In the genomic region with DNA sequence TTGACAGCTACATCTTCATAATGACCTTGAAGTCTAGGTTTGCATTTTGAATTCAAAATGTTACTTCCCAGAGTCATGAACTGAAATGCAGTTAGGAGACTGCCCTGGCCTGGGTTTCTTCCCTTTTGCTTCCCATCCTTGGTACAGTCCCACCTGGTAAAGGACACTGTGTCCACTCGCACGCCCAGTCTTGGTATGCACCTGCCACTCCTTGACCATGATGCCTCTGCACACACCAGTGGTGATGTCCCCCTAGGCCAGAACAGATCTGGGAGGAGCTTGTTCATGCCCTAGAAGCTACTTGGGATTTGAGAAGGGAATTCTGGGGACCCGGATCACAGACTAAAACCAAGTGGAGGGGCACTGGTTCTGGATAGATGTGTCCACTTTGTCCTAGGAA, we compare ENCODE assay signal across 19 cellular contexts. TPM values are rescaled to one million over a fixed set of nuclear protein-coding genes. Genes with fewer than 3 reads are reported as not detected.
A peak's percentile ranks its signal among the peaks of the same experiment; 100 is the strongest.
DNase-seq lines count a peak whose midpoint lies in the region; ATAC-seq, FAIRE-seq and TF ChIP-seq lines count a peak whose summit lies in the region.
"Had no signal": no experiment of that assay in that cellular context is flagged by ENCODE, and none has a peak within 500 bp of the region (broad histone marks: within the 10 kb centered on the region; RNA-seq: fewer than 3 reads in every experiment).

No MANE protein-coding gene starts in this region.

- WGBS in heart right ventricle, 2 donors: 86 to 89% methylated on average over 3 of the region's 3 CpGs
- WGBS in transverse colon (ENCODE audit: low coverage in 1 of 2), 2 donors: 80 to 98% methylated on average over 2 to 3 of the region's 3 CpGs

- CTCF ChIA-PET in RWPE1 (lab: Yijun Ruan, JAX): no interaction called here

- TF ChIP-seq EP300 in transverse colon (IDR thresholded peaks at IDR 0.05; ENCODE audit: low read depth): no peak

- H3K27ac ChIP-seq in left ventricle myocardium inferior (replicated peaks): no peak overlapping the region
- peak overlapping the region in 5 of 10 donors; percentile 36 to 83 (median 79) for H3K27ac ChIP-seq in heart right ventricle
- H3K27ac ChIP-seq in RWPE1: peak overlapping the region; percentile 50
- H3K27ac ChIP-seq in keratinocyte (ENCODE audit: control insufficient read depth, insufficient read depth, low read length): peak overlapping the region; percentile 88
- H3K27ac ChIP-seq in transverse colon: no peak overlapping the region
- H3K27ac ChIP-seq in SJCRH30: no peak overlapping the region

- no peak for ATAC-seq in heart right ventricle
- ATAC-seq in GM21447 (IDR thresholded peaks at IDR 0.05; ENCODE audit: unreplicated experiment): no peak
- ATAC-seq: CD8-positive, alpha-beta T cell; HepG2 had no signal

- intact Hi-C loops in left ventricle myocardium inferior (cut with micrococcal nuclease): no loop called here
- intact Hi-C loops in heart right ventricle (cut with DNase I): loop anchor here in 5 of 10 donors (5.0 to 10.0 kb wide), 4 partner anchors 88 to 178 kb away; no protein-coding TSS in a partner anchor
- intact Hi-C loops in transverse colon (cut with DNase I; ENCODE audit: low total_unique reads): no loop called here

- no peaks in the 10 kb centered on the region for H3K9me3 ChIP-seq in left ventricle myocardium inferior (replicated peaks)
- H3K9me3 ChIP-seq in heart right ventricle: no peaks in the 10 kb centered on the region
- H3K9me3 ChIP-seq in keratinocyte (ENCODE audit: control insufficient read depth, low read depth, low read length): no peaks in the 10 kb centered on the region
- H3K9me3 ChIP-seq in transverse colon: no peaks in the 10 kb centered on the region
- no peaks in the 10 kb centered on the region for H3K9me3 ChIP-seq in SJCRH30 (replicated peaks)
- H3K9me3 ChIP-seq: BE2C had no signal

- peak overlapping the region; percentile 73 for H3K4me3 ChIP-seq in left ventricle myocardium inferior
- H3K4me3 ChIP-seq in heart right ventricle: no peak overlapping the region
- H3K4me3 ChIP-seq in keratinocyte (ENCODE audit: control insufficient read depth in 2 of 3, extremely low read depth in 1 of 3, insufficient read depth in 2 of 3, low read depth in 1 of 3, low read length in 3 of 3): peak overlapping the region in 1 of 3 experiments; percentile 9
- H3K4me3 ChIP-seq in transverse colon: no peak overlapping the region
- no peak overlapping the region for H3K4me3 ChIP-seq in SJCRH30
- H3K4me3 ChIP-seq: GM12878 had no signal

- FAIRE-seq in keratinocyte (lab: Jason Lieb, UNC): no peak
- FAIRE-seq: GM12878, HepG2 had no signal

- no peak overlapping the region for H3K9ac ChIP-seq in keratinocyte (ENCODE audit: control insufficient read depth, extremely low read depth, insufficient read depth, low read length)

- TF ChIP-seq POLR2A in transverse colon (IDR thresholded peaks at IDR 0.05): no peak

- H3K4me2 ChIP-seq in keratinocyte (ENCODE audit: control insufficient read depth, extremely low read depth, insufficient read depth, low read depth, low read length): peak overlapping the region; percentile 97

- TF ChIP-seq CTCF in left ventricle myocardium inferior (IDR thresholded peaks at IDR 0.05; ENCODE audit: borderline replicate concordance): no peak
- no peak for TF ChIP-seq CTCF in heart right ventricle (IDR thresholded peaks at IDR 0.05)
- no peak for TF ChIP-seq CTCF in RWPE1 (conservative IDR thresholded peaks at IDR 0.05; ENCODE audit: low read depth)
- no peak for TF ChIP-seq CTCF in keratinocyte (optimal IDR thresholded peaks at IDR 0.05 in 1 of 3, IDR thresholded peaks at IDR 0.05 in 1 of 3, conservative IDR thresholded peaks at IDR 0.05 in 1 of 3; ENCODE audit: extremely low read depth in 1 of 3, insufficient read depth in 2 of 3, low read length in 3 of 3)
- no peak for TF ChIP-seq CTCF in transverse colon (IDR thresholded peaks at IDR 0.05)

- H3K36me3 ChIP-seq in left ventricle myocardium inferior (no peaks in the 10 kb centered on the region), heart right ventricle (no peaks in the 10 kb centered on the region), keratinocyte (ENCODE audit: control insufficient read depth in 2 of 2, extremely low read depth in 1 of 2, insufficient read depth in 2 of 2, low read length in 2 of 2) (peaks cover 0 to 8% of the 10 kb centered on the region in 2 experiments), transverse colon (no peaks in the 10 kb centered on the region), SJCRH30 (no peaks in the 10 kb centered on the region)
- H3K36me3 ChIP-seq: BE2C had no signal

- POLR2A ChIA-PET in RWPE1 (lab: Yijun Ruan, JAX; ENCODE audit: low non-redundant PET): no interaction called here

- H4K20me1 ChIP-seq in keratinocyte (ENCODE audit: control insufficient read depth, extremely low read depth, insufficient read depth, low read length): no peaks in the 10 kb centered on the region

- H3K4me1 ChIP-seq in left ventricle myocardium inferior (peaks cover 64% of the 10 kb centered on the region), heart right ventricle (peaks cover 3 to 64% (median 29%) of the 10 kb centered on the region in 9 donors), keratinocyte (ENCODE audit: control insufficient read depth, extremely low read depth, insufficient read depth, low read length) (peaks cover 49% of the 10 kb centered on the region), transverse colon (peaks cover 0 to 24% (median 20%) of the 10 kb centered on the region in 4 donors), SJCRH30 (0 out of 2 replicates have a peak, but pooled peaks cover 5% of the 10 kb centered on the region)
- H3K4me1 ChIP-seq: BE2C had no signal

- H2AFZ ChIP-seq in keratinocyte (ENCODE audit: control insufficient read depth, low read length): no peak overlapping the region

- H3K9me1 ChIP-seq in keratinocyte (ENCODE audit: control insufficient read depth, extremely low read depth, insufficient read depth, low read length): no peaks in the 10 kb centered on the region

- H3K27me3 ChIP-seq in left ventricle myocardium inferior (ENCODE audit: low read depth) (peaks cover 80% of the 10 kb centered on the region), heart right ventricle (peaks cover 0 to 87% (median 73%) of the 10 kb centered on the region in 7 donors), keratinocyte (ENCODE audit: control insufficient read depth, extremely low read depth, insufficient read depth, low read length) (no peaks in the 10 kb centered on the region), transverse colon (peaks cover 79% of the 10 kb centered on the region), SJCRH30 (peaks cover 52% of the 10 kb centered on the region)

- in situ Hi-C loops in transverse colon (cut with MboI; ENCODE audit: low pct_ligation_motif_present in 1 of 4, low pct_unique_long_range_greater_than_20kb in 1 of 4, low sequenced_read_pairs in 3 of 4): no loop called here

- dilution Hi-C loops in keratinocyte (cut with MboI; ENCODE audit: extremely low pct_ligation_motif_present, low sequenced_read_pairs): no loop called here

- H3K79me2 ChIP-seq in keratinocyte (ENCODE audit: control insufficient read depth, insufficient read depth, low read length): peaks cover 73% of the 10 kb centered on the region

- DNase-seq in left ventricle myocardium inferior (no peak), heart right ventricle (no peak), RWPE1 (ENCODE audit: low spot score) (no peak), keratinocyte (ENCODE audit: low read depth, low spot score) (no peak), transverse colon (peak; percentile 48), SJCRH30 (no peak), globus pallidus (ENCODE audit: low spot score) (no peak)
- DNase-seq: BE2C; Calu3; CD8-positive, alpha-beta T cell; EL; GOT3; NCI-H187; NCI-H2227 treated with DMSO at 0.1 percent for 48 hours; NCI-H510A treated with DMSO at 0.1 percent for 48 hours; NCI-H774 had no signal

RNA-seq across cellular contexts. Expression of gene PPP1R14C, which starts 3.6 kb away (rescaled TPM):
- total RNA-seq in left ventricle myocardium inferior (116 TPM), heart right ventricle (100 to 1,000 TPM in 4 of 10 donors, 10 to 100 TPM in 6; 75.9 to 145 (median 95.6) TPM), transverse colon (10 to 100 TPM in 3 of 4 donors, 1 to 10 TPM in 1; 1.2 to 64.5 (median 38.8) TPM)
- polyA plus RNA-seq in heart right ventricle (10 to 100 TPM; 22.6 to 41.9 TPM), keratinocyte (35.4 to 50.6 TPM (median 43.7 TPM) in 3 replicates)
- polyA plus RNA-seq in keratinocyte (2011; ENCODE audit: low read depth): 116 TPM
- polyA plus RNA-seq in keratinocyte (2011; cell fraction: cytosol; rRNA removed): 44.1 and 64.6 TPM in 2 replicates
- polyA plus RNA-seq in keratinocyte (2011; cell fraction: nucleus; rRNA removed): 28.6 and 39.7 TPM in 2 replicates
- 39.7 and 113 TPM in 2 replicates for polyA plus RNA-seq in keratinocyte (2012; ENCODE audit: low replicate concordance)
- polyA minus RNA-seq in keratinocyte: 6.7 to 26.4 TPM (median 23.0 TPM) in 3 replicates
- polyA minus RNA-seq in keratinocyte (2011; cell fraction: cytosol; rRNA and poly(A)+ RNA removed): 26.1 TPM
- polyA minus RNA-seq in keratinocyte (2011; cell fraction: nucleus; rRNA and poly(A)+ RNA removed): 12.0 and 20.9 TPM in 2 replicates
- 0.05 TPM in 1 of 2 replicates, not detected in the other for total RNA-seq in SJCRH30 (2014; rRNA removed; shearing (Covaris generic))
- total RNA-seq: CD8-positive, alpha-beta T cell; GM12878; HepG2 had no signal
- polyA plus RNA-seq: HepG2 had no signal

Comparison
In these comparisons a context has a peak if more than half of its experiments do, and no peak if none do; other contexts are left out.
1. H3K27ac ChIP-seq: peak in RWPE1 (single experiment) and keratinocyte (single experiment); none in left ventricle myocardium inferior (single experiment), transverse colon (0 of 4) and SJCRH30 (single experiment).